In the genomic region with DNA sequence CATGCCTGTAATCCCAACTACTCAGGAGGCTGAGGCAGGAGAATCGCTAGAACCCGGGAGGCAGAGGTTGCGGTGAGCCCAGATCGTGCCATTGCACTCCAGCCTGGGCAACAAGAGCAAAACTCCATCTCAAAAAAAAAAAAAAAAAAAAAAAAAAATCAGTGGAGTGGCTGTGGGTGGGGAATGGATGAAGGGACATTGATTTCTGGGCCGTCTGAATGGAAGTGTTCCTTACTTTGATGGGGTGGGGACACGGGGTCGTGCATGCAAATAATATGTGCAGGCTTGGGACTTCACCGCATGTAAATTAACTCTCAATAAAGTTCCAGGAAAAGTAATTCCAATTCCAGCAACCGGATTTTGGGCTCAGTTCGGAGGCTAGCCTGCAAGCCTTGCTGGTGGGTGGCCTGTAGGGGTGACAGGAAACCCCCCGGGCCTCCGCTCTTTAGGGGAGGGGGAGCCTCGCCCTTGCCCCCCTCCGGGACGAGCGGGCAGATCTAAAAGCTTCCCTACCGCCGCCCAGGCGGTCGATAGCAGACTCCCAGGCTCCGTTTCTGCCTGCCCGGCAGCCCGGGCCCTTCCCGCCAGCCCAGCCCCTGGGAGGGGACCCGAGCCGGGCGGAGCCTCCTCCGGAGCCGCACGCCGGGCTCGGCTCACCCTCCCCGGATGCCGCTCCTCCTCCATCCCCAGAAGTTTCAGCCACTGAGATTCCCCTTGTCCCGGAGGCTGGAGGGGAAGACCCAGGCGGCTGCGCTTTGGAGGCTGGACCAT, we compare ENCODE assay signal across 8 cellular contexts. TPM values are rescaled to one million over a fixed set of nuclear protein-coding genes. Genes with fewer than 3 reads are reported as not detected.
A peak's percentile ranks its signal among the peaks of the same experiment; 100 is the strongest.
DNase-seq lines count a peak whose midpoint lies in the region; ATAC-seq, FAIRE-seq and TF ChIP-seq lines count a peak whose summit lies in the region.

No MANE protein-coding gene starts in this region.

- CTCF ChIA-PET in CD8-positive, alpha-beta memory T cell (lab: Charles Lee), result interaction anchor here (1.3 kb wide), 1 partner anchor 15 kb away, joined by 3 read pairs; no protein-coding TSS in a partner anchor
- CTCF ChIA-PET in PC-9 (lab: Charles Lee), result interaction anchor here (0.6 to 0.7 kb wide), 2 partner anchors 43 to 68 kb away, joined by 3 to 17 read pairs; no protein-coding TSS in a partner anchor

- TF ChIP-seq CTCF in PC-9 (conservative IDR thresholded peaks at IDR 0.05), result no peak
- TF ChIP-seq CTCF in fibroblast of lung (conservative IDR thresholded peaks at IDR 0.05 in 1 of 2, IDR thresholded peaks at IDR 0.05 in 1 of 2; ENCODE audit: low read depth in 1 of 2, low read length in 2 of 2), result no peak
- TF ChIP-seq CTCF in parathyroid adenoma (IDR thresholded peaks at IDR 0.05), result no peak

- peaks cover 0 to 7% of the 10 kb centered on the region in 2 donors for H3K27me3 Mint-ChIP-seq in CD8-positive, alpha-beta memory T cell

- no peaks in the 10 kb centered on the region for H4K20me1 ChIP-seq in PC-9 (ENCODE audit: insufficient read depth)
- H4K20me1 ChIP-seq in fibroblast of lung (ENCODE audit: control insufficient read depth, extremely low read depth, insufficient read depth, low read length), result no peaks in the 10 kb centered on the region

- DNase-seq in CD8-positive, alpha-beta memory T cell, result no peak
- DNase-seq in PC-9 (peak; percentile 60 to 73), fibroblast of lung (ENCODE audit: low read depth in 2 of 2) (peak; percentile 20 to 33), GM19239 (ENCODE audit: insufficient read length, low spot score) (no peak), caudate nucleus (lab: John Stamatoyannopoulos, UW) (no peak)

- POLR2A ChIA-PET in CD8-positive, alpha-beta memory T cell (lab: Charles Lee), result no interaction called here
- POLR2A ChIA-PET in PC-9 (lab: Charles Lee; ENCODE audit: unreplicated experiment), result no interaction called here

- H3K9me2 ChIP-seq in PC-9 (ENCODE audit: insufficient read depth), result no peaks in the 10 kb centered on the region

- H3K4me3 Mint-ChIP-seq in CD8-positive, alpha-beta memory T cell, result peak overlapping the region in 4 of 7 donors; percentile 27 to 40 (median 32)

- H3F3A ChIP-seq in PC-9 (ENCODE audit: insufficient read depth, low read depth), result peaks cover 38% of the 10 kb centered on the region; the same call in 1 of the 2 replicates

- H3K79me2 ChIP-seq in PC-9 (ENCODE audit: low read depth) (no peaks in the 10 kb centered on the region), fibroblast of lung (ENCODE audit: control insufficient read depth, insufficient read depth, low read length) (no peaks in the 10 kb centered on the region), parathyroid adenoma (no peaks in the 10 kb centered on the region)

- peaks cover 4 to 7% (median 4%) of the 10 kb centered on the region in 3 donors for H3K4me1 Mint-ChIP-seq in CD8-positive, alpha-beta memory T cell

- H3K27ac ChIP-seq in CD8-positive, alpha-beta memory T cell (ENCODE audit: low read depth, low read length), result no peak overlapping the region
- H3K27ac ChIP-seq in PC-9 (peak overlapping the region; percentile 54), fibroblast of lung (ENCODE audit: insufficient read depth, low read length) (no peak overlapping the region), parathyroid adenoma (no peak overlapping the region), caudate nucleus (ENCODE audit: low read depth, low read length) (no peak overlapping the region)

- no TSS peak for BruUV-seq in PC-9 (replicated peaks; lab: Mats Ljungman, UMichigan)

- peak overlapping the region; percentile 85 for H2AFZ ChIP-seq in PC-9
- H2AFZ ChIP-seq in fibroblast of lung (ENCODE audit: low read length), result peak overlapping the region; percentile 73
- peak overlapping the region; percentile 58 for H2AFZ ChIP-seq in parathyroid adenoma

- H3K36me3 Mint-ChIP-seq in CD8-positive, alpha-beta memory T cell, result peaks cover 0 to 3% (median 0%) of the 10 kb centered on the region in 3 donors

- H3K4me3 ChIP-seq in CD8-positive, alpha-beta memory T cell (ENCODE audit: low read length), result peak overlapping the region; percentile 22
- H3K4me3 ChIP-seq in PC-9 (peak overlapping the region; percentile 61), fibroblast of lung (replicated peaks in 1 of 4; ENCODE audit: control extremely low read depth in 1 of 4, insufficient read depth in 1 of 4, low read depth in 3 of 4, low read length in 4 of 4) (peak overlapping the region in 2 of 4 experiments; percentile 34 to 47), parathyroid adenoma (ENCODE audit: low read depth, low read length) (no peak overlapping the region)

- FAIRE-seq in GM19239 (lab: Jason Lieb, UNC), result no peak

- H3K9ac ChIP-seq in fibroblast of lung (ENCODE audit: insufficient read depth, low read length) (no peak overlapping the region), parathyroid adenoma (no peak overlapping the region)

- H3K27ac Mint-ChIP-seq in CD8-positive, alpha-beta memory T cell, result no peak overlapping the region

- intact Hi-C loops in PC-9 (cut with micrococcal nuclease; ENCODE audit: unreplicated experiment), result loop anchor here (5.0 kb wide), 1 partner anchor 126 kb away; the partner anchor contains the start of gene ADGRL1

- no peaks in the 10 kb centered on the region for H3K27me3 ChIP-seq in CD8-positive, alpha-beta memory T cell (ENCODE audit: insufficient read depth, low read length, poor library complexity, severe bottlenecking)
- H3K27me3 ChIP-seq in PC-9 (ENCODE audit: insufficient read depth, low read depth), result no peaks in the 10 kb centered on the region
- no peaks in the 10 kb centered on the region for H3K27me3 ChIP-seq in fibroblast of lung (ENCODE audit: control insufficient read depth, insufficient read depth, low read length)
- H3K27me3 ChIP-seq in parathyroid adenoma (ENCODE audit: control insufficient read depth, insufficient read depth, low read length), result no peaks in the 10 kb centered on the region

- no peaks in the 10 kb centered on the region for H3K9me3 Mint-ChIP-seq in CD8-positive, alpha-beta memory T cell

- H3K4me2 ChIP-seq in PC-9, result peak overlapping the region; percentile 88
- H3K4me2 ChIP-seq in fibroblast of lung (ENCODE audit: extremely low read depth, insufficient read depth, low read length), result peak overlapping the region; percentile 64
- peak overlapping the region; percentile 55 for H3K4me2 ChIP-seq in parathyroid adenoma (ENCODE audit: low read length)

- ATAC-seq in GM18907 (IDR thresholded peaks at IDR 0.05; ENCODE audit: unreplicated experiment) (no peak), HG02970 (IDR thresholded peaks at IDR 0.05; ENCODE audit: low FRiP score, unreplicated experiment) (no peak)

- H3K4me1 ChIP-seq in CD8-positive, alpha-beta memory T cell (ENCODE audit: insufficient read depth, low read length), result peaks cover 5% of the 10 kb centered on the region
- peaks cover 11% of the 10 kb centered on the region for H3K4me1 ChIP-seq in PC-9 (replicated peaks; ENCODE audit: insufficient read depth)
- H3K4me1 ChIP-seq in fibroblast of lung (ENCODE audit: control insufficient read depth, extremely low read depth, insufficient read depth, low read length), result no peaks in the 10 kb centered on the region
- no peaks in the 10 kb centered on the region for H3K4me1 ChIP-seq in parathyroid adenoma

- H3K36me3 ChIP-seq in CD8-positive, alpha-beta memory T cell (ENCODE audit: insufficient read depth, low read length), result no peaks in the 10 kb centered on the region
- H3K36me3 ChIP-seq in PC-9 (ENCODE audit: low read depth) (no peaks in the 10 kb centered on the region), fibroblast of lung (ENCODE audit: control insufficient read depth, insufficient read depth, low read length) (no peaks in the 10 kb centered on the region), parathyroid adenoma (ENCODE audit: control insufficient read depth, insufficient read depth, low read length) (no peaks in the 10 kb centered on the region)

- H3K9me3 ChIP-seq in CD8-positive, alpha-beta memory T cell (ENCODE audit: low read length), result no peaks in the 10 kb centered on the region
- H3K9me3 ChIP-seq in PC-9 (ENCODE audit: insufficient read depth, low read depth) (no peaks in the 10 kb centered on the region), fibroblast of lung (ENCODE audit: control insufficient read depth, insufficient read depth, low read depth, low read length) (no peaks in the 10 kb centered on the region), parathyroid adenoma (ENCODE audit: control insufficient read depth, low read length) (no peaks in the 10 kb centered on the region)

RNA-seq across cellular contexts. Expression of gene ADGRE5, which starts 48.0 kb away (rescaled TPM):
- total RNA-seq in CD8-positive, alpha-beta memory T cell, result 100 to 1,000 TPM; 231 to 233 TPM
- 311 TPM for polyA plus RNA-seq in CD8-positive, alpha-beta memory T cell
- 61.1 and 68.2 TPM in 2 replicates for total RNA-seq in PC-9 (2021)
- 17.2 and 40.6 TPM in 2 replicates for total RNA-seq in fibroblast of lung
- polyA plus RNA-seq in fibroblast of lung, result 32.9 and 46.3 TPM in 2 replicates
- polyA plus RNA-seq in fibroblast of lung (2012), result 72.6 and 94.0 TPM in 2 replicates
- polyA minus RNA-seq in fibroblast of lung (ENCODE audit: low replicate concordance), result 117 and 134 TPM in 2 replicates

Comparison
In these comparisons a context has a peak if more than half of its experiments do, and no peak if none do; other contexts are left out.
1. DNase-seq: peak in PC-9 (2 of 2) and fibroblast of lung (2 of 2); none in CD8-positive, alpha-beta memory T cell (0 of 5), GM19239 (single experiment) and caudate nucleus (0 of 61).
2. Peak in every context shown above with its lines, with median percentiles within 50 percentile points of each other: H2AFZ ChIP-seq and H3K4me2 ChIP-seq.